11 cellular contexts compared by ENCODE assay signal in genomic region chr3:190721330-190721729, GRCh38.
DNase-seq lines count a peak whose midpoint lies in the region; ATAC-seq and TF ChIP-seq lines count a peak whose summit lies in the region.
"Had no signal": no experiment of that assay in that cellular context is flagged by ENCODE, and none has a peak within 500 bp of the region (broad histone marks: within the 10 kb centered on the region; RNA-seq: fewer than 3 reads in every experiment).

No MANE protein-coding gene starts in this region.

- no peak for TF ChIP-seq CTCF in epithelial cell of esophagus (IDR thresholded peaks at IDR 0.05; ENCODE audit: insufficient read depth, low read depth, low read length, missing control alignments)
- no peak for TF ChIP-seq CTCF in omental fat pad (IDR thresholded peaks at IDR 0.05)

- DNase-seq in epithelial cell of esophagus (ENCODE audit: low read depth) (peak; percentile 40), omental fat pad (ENCODE audit: low spot score) (no peak)
- no peak for DNase-seq in activated CD8-positive, alpha-beta T cell treated with anti-CD3 and anti-CD28 coated beads, Interleukin-2, amount 10 ng/mL, durations not matched to agents 7 days and 5 days
- no peak for DNase-seq in activated CD4-positive, alpha-beta T cell treated with anti-CD3 and anti-CD28 coated beads for 48 hours
- DNase-seq in T-helper 2 cell treated with Interferon-gamma antibody and Interleukin-4, amounts not matched to agents 5 μg/mL and 100 μg/mL, for 36 hours (ENCODE audit: low spot score): no peak
- DNase-seq: cortex of kidney, H9 had no signal

- CTCF ChIA-PET in activated CD8-positive, alpha-beta T cell treated with anti-CD3 and anti-CD28 coated beads, Interleukin-2, amount 10 ng/mL, durations not matched to agents 7 days and 5 days (lab: Charles Lee): no interaction called here

- no peak overlapping the region for H3K4me3 Mint-ChIP-seq in activated CD8-positive, alpha-beta T cell treated with anti-CD3 and anti-CD28 coated beads, Interleukin-2, amount 10 ng/mL, durations not matched to agents 7 days and 5 days
- H3K4me3 Mint-ChIP-seq in T-helper 2 cell treated with Interferon-gamma antibody and Interleukin-4, amounts not matched to agents 5 μg/mL and 100 μg/mL, for 36 hours: no peak overlapping the region
- H3K4me3 Mint-ChIP-seq: H9 had no signal

- no peak overlapping the region for H3K4me3 ChIP-seq in epithelial cell of esophagus (ENCODE audit: low read length)

- POLR2A ChIA-PET in activated CD8-positive, alpha-beta T cell treated with anti-CD3 and anti-CD28 coated beads, Interleukin-2, amount 10 ng/mL, durations not matched to agents 7 days and 5 days (lab: Charles Lee): no interaction called here

- H3K4me1 Mint-ChIP-seq in activated CD8-positive, alpha-beta T cell treated with anti-CD3 and anti-CD28 coated beads, Interleukin-2, amount 10 ng/mL, durations not matched to agents 7 days and 5 days (ENCODE audit: low read depth): no peaks in the 10 kb centered on the region
- H3K4me1 Mint-ChIP-seq in T-helper 2 cell treated with Interferon-gamma antibody and Interleukin-4, amounts not matched to agents 5 μg/mL and 100 μg/mL, for 36 hours (ENCODE audit: low read depth): no peaks in the 10 kb centered on the region

- ATAC-seq in GM18499 (IDR thresholded peaks at IDR 0.05; ENCODE audit: insufficient read depth, unreplicated experiment) (peak; percentile 83), GM21526 (IDR thresholded peaks at IDR 0.05; ENCODE audit: low FRiP score, unreplicated experiment) (peak; percentile 95), HG03354 (IDR thresholded peaks at IDR 0.05; ENCODE audit: poor library complexity, severe bottlenecking, unreplicated experiment) (peak; percentile 94), omental fat pad (ENCODE audit: low FRiP score) (no peak)
- ATAC-seq in activated CD8-positive, alpha-beta T cell treated with anti-CD3 and anti-CD28 coated beads, Interleukin-2, amount 10 ng/mL, durations not matched to agents 7 days and 5 days: no peak
- ATAC-seq: SK-N-SH treated with all-trans-retinoic acid at 6 μM for 48 hours had no signal

- H3K27ac Mint-ChIP-seq in activated CD8-positive, alpha-beta T cell treated with anti-CD3 and anti-CD28 coated beads, Interleukin-2, amount 10 ng/mL, durations not matched to agents 7 days and 5 days: no peak overlapping the region
- no peak overlapping the region for H3K27ac Mint-ChIP-seq in T-helper 2 cell treated with Interferon-gamma antibody and Interleukin-4, amounts not matched to agents 5 μg/mL and 100 μg/mL, for 36 hours
- H3K27ac Mint-ChIP-seq: H9 had no signal

- H3K9me3 Mint-ChIP-seq in activated CD8-positive, alpha-beta T cell treated with anti-CD3 and anti-CD28 coated beads, Interleukin-2, amount 10 ng/mL, durations not matched to agents 7 days and 5 days (ENCODE audit: insufficient read depth): no peaks in the 10 kb centered on the region
- H3K9me3 Mint-ChIP-seq in T-helper 2 cell treated with Interferon-gamma antibody and Interleukin-4, amounts not matched to agents 5 μg/mL and 100 μg/mL, for 36 hours: no peaks in the 10 kb centered on the region
- H3K9me3 Mint-ChIP-seq: H9 had no signal

- H3K27me3 Mint-ChIP-seq in activated CD8-positive, alpha-beta T cell treated with anti-CD3 and anti-CD28 coated beads, Interleukin-2, amount 10 ng/mL, durations not matched to agents 7 days and 5 days (ENCODE audit: low read depth): peaks cover 2% of the 10 kb centered on the region
- H3K27me3 Mint-ChIP-seq in T-helper 2 cell treated with Interferon-gamma antibody and Interleukin-4, amounts not matched to agents 5 μg/mL and 100 μg/mL, for 36 hours (ENCODE audit: low read depth): peaks cover 9% of the 10 kb centered on the region

- no peaks in the 10 kb centered on the region for H3K36me3 Mint-ChIP-seq in activated CD8-positive, alpha-beta T cell treated with anti-CD3 and anti-CD28 coated beads, Interleukin-2, amount 10 ng/mL, durations not matched to agents 7 days and 5 days (ENCODE audit: low read depth)
- H3K36me3 Mint-ChIP-seq in T-helper 2 cell treated with Interferon-gamma antibody and Interleukin-4, amounts not matched to agents 5 μg/mL and 100 μg/mL, for 36 hours (ENCODE audit: low read depth): no peaks in the 10 kb centered on the region

Comparison
In these comparisons a context has a peak if more than half of its experiments do, and no peak if none do; other contexts are left out.
1. ATAC-seq: peak in GM18499 (single experiment), GM21526 (single experiment) and HG03354 (single experiment); none in activated CD8-positive, alpha-beta T cell treated with anti-CD3 and anti-CD28 coated beads, Interleukin-2, amount 10 ng/mL, durations not matched to agents 7 days and 5 days (single experiment) and omental fat pad (single experiment).